9 cellular contexts compared by ENCODE assay signal in the genomic region with DNA sequence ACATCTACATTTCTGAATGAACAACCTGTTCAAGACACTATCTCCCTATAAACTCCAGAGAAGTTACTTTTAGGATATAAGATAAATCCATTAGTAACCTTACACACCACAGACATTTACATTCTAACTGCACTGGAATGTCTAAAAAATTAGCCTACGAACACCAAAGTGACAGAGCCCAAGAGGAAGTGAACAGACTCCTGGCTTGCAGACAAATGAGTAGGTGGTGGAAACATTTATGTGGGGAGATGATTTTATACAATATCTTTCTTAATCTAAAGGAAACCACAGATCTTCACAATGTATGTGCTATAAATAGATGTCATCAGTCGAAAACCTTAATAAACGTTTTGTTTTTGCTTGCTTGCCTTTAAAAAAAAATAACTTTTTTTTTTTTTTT. TPM values are rescaled to one million over a fixed set of nuclear protein-coding genes. Genes with fewer than 3 reads are reported as not detected.
DNase-seq lines count a peak whose midpoint lies in the region; ATAC-seq and TF ChIP-seq lines count a peak whose summit lies in the region.
"Had no signal": no experiment of that assay in that cellular context is flagged by ENCODE, and none has a peak within 500 bp of the region (broad histone marks: within the 10 kb centered on the region; RNA-seq: fewer than 3 reads in every experiment).

No MANE protein-coding gene starts in this region.

- H3K27ac ChIP-seq in CD8-positive, alpha-beta T cell (ENCODE audit: low read depth, low read length) = no peak overlapping the region

- H3K4me1 Mint-ChIP-seq in CD8-positive, alpha-beta T cell (ENCODE audit: low read depth) = peaks cover 65% of the 10 kb centered on the region
- peaks cover 62% of the 10 kb centered on the region for H3K4me1 Mint-ChIP-seq in activated CD4-positive, alpha-beta memory T cell treated with anti-CD3 and anti-CD28 coated beads for 36 hours (ENCODE audit: low read depth)

- DNase-seq in CD8-positive, alpha-beta T cell = no peak
- DNase-seq in Jurkat, Clone E6-1 (ENCODE audit: low read depth, low spot score) = peak; percentile 66
- no peak for DNase-seq in activated CD4-positive, alpha-beta memory T cell treated with anti-CD3 and anti-CD28 coated beads for 36 hours
- DNase-seq in iris pigment epithelial cell (ENCODE audit: low read depth) (peak; percentile 50), NCI-H226 (no peak), OCI-M2 (lab: John Stamatoyannopoulos, UW; ENCODE audit: unreplicated experiment) (no peak), NCI-H446 treated with DMSO at 0.1 percent for 48 hours (lab: John Stamatoyannopoulos, UW) (no peak)

- no peak for TF ChIP-seq CTCF in CD8-positive, alpha-beta T cell (IDR thresholded peaks at IDR 0.05)

- peaks cover 64% of the 10 kb centered on the region for H3K4me1 ChIP-seq in CD8-positive, alpha-beta T cell (ENCODE audit: insufficient read depth, low read length)

- CTCF ChIA-PET in CD8-positive, alpha-beta T cell (lab: Charles Lee) = interaction anchor here (0.8 to 4.1 kb wide), 5 partner anchors 15 to 56 kb away, joined by 3 to 17 read pairs (median 7); no protein-coding TSS in a partner anchor
- CTCF ChIA-PET in activated CD4-positive, alpha-beta memory T cell treated with anti-CD3 and anti-CD28 coated beads for 36 hours (lab: Charles Lee) = interaction anchor here (0.6 to 3.4 kb wide), 7 partner anchors 14 to 751 kb away, joined by 3 to 17 read pairs (median 3); no protein-coding TSS in a partner anchor

- H3K4me3 Mint-ChIP-seq in CD8-positive, alpha-beta T cell = peak overlapping the region; percentile 70
- peak overlapping the region; percentile 38 for H3K4me3 Mint-ChIP-seq in activated CD4-positive, alpha-beta memory T cell treated with anti-CD3 and anti-CD28 coated beads for 36 hours

- no peak overlapping the region for H3K4me3 ChIP-seq in CD8-positive, alpha-beta T cell (ENCODE audit: low read depth, low read length)
- no peak overlapping the region for H3K4me3 ChIP-seq in Jurkat, Clone E6-1 (ENCODE audit: low read length)

- no peaks in the 10 kb centered on the region for H3K9me3 Mint-ChIP-seq in CD8-positive, alpha-beta T cell
- H3K9me3 Mint-ChIP-seq in activated CD4-positive, alpha-beta memory T cell treated with anti-CD3 and anti-CD28 coated beads for 36 hours = no peaks in the 10 kb centered on the region

- no peaks in the 10 kb centered on the region for H3K27me3 Mint-ChIP-seq in CD8-positive, alpha-beta T cell (ENCODE audit: low read depth)
- H3K27me3 Mint-ChIP-seq in activated CD4-positive, alpha-beta memory T cell treated with anti-CD3 and anti-CD28 coated beads for 36 hours = no peaks in the 10 kb centered on the region
- H3K27me3 Mint-ChIP-seq: progenitor cell of endocrine pancreas had no signal

- intact Hi-C loops in CD8-positive, alpha-beta T cell (cut with DNase I, micrococcal nuclease) = loop anchor here in 1 of 2 experiments (2.0 kb wide), 1 partner anchor 28 kb away; no protein-coding TSS in a partner anchor
- intact Hi-C loops in activated CD4-positive, alpha-beta memory T cell treated with anti-CD3 and anti-CD28 coated beads for 36 hours (cut with micrococcal nuclease) = loop anchor here (1.0 to 2.0 kb wide), 4 partner anchors 10 to 46 kb away; no protein-coding TSS in a partner anchor

- H3K36me3 ChIP-seq in CD8-positive, alpha-beta T cell (ENCODE audit: insufficient read depth, low read length) = no peaks in the 10 kb centered on the region

- peak; percentile 43 for ATAC-seq in CD8-positive, alpha-beta T cell
- ATAC-seq in HG02852 (IDR thresholded peaks at IDR 0.05; ENCODE audit: unreplicated experiment) = no peak

- H3K36me3 Mint-ChIP-seq in CD8-positive, alpha-beta T cell = peaks cover 5% of the 10 kb centered on the region
- peaks cover 4% of the 10 kb centered on the region for H3K36me3 Mint-ChIP-seq in activated CD4-positive, alpha-beta memory T cell treated with anti-CD3 and anti-CD28 coated beads for 36 hours

- peak overlapping the region; percentile 89 for H3K27ac Mint-ChIP-seq in CD8-positive, alpha-beta T cell
- peak overlapping the region; percentile 63 for H3K27ac Mint-ChIP-seq in activated CD4-positive, alpha-beta memory T cell treated with anti-CD3 and anti-CD28 coated beads for 36 hours
- H3K27ac Mint-ChIP-seq: progenitor cell of endocrine pancreas had no signal

- no peaks in the 10 kb centered on the region for H3K27me3 ChIP-seq in CD8-positive, alpha-beta T cell (ENCODE audit: insufficient read depth, low read length)

- POLR2A ChIA-PET in CD8-positive, alpha-beta T cell (lab: Charles Lee) = interaction anchor here (1.4 to 4.6 kb wide), 2 partner anchors 11 to 17 kb away, joined by 7 to 42 read pairs; a partner anchor contains a TSS
- POLR2A ChIA-PET in activated CD4-positive, alpha-beta memory T cell treated with anti-CD3 and anti-CD28 coated beads for 36 hours (lab: Charles Lee) = interaction anchor here (0.7 to 2.9 kb wide), 3 partner anchors 16 to 50 kb away, joined by 3 to 26 read pairs (median 5); a partner anchor contains a TSS

- H3K9me3 ChIP-seq in CD8-positive, alpha-beta T cell (ENCODE audit: low read length) = no peaks in the 10 kb centered on the region

RNA-seq across cellular contexts. Expression of a gene that starts 18.8 kb away (rescaled TPM):
- total RNA-seq in CD8-positive, alpha-beta T cell = 10 to 100 TPM; 28.1 to 28.6 TPM
- 7.2 TPM for polyA plus RNA-seq in Jurkat, Clone E6-1 (2012; ENCODE audit: insufficient read depth, insufficient read length)
- 1 to 10 TPM; 5.7 to 7.2 TPM for total RNA-seq in activated CD4-positive, alpha-beta memory T cell treated with anti-CD3 and anti-CD28 coated beads for 36 hours

Comparison
In these comparisons a context has a peak if more than half of its experiments do, and no peak if none do; other contexts are left out.
1. DNase-seq: peak in Jurkat, Clone E6-1 (single experiment) and iris pigment epithelial cell (single experiment); none in CD8-positive, alpha-beta T cell (0 of 7), activated CD4-positive, alpha-beta memory T cell treated with anti-CD3 and anti-CD28 coated beads for 36 hours (single experiment), NCI-H226 (single experiment), OCI-M2 (single experiment) and NCI-H446 treated with DMSO at 0.1 percent for 48 hours (single experiment).